1 cellular context compared by ENCODE assay signal in the genomic region with DNA sequence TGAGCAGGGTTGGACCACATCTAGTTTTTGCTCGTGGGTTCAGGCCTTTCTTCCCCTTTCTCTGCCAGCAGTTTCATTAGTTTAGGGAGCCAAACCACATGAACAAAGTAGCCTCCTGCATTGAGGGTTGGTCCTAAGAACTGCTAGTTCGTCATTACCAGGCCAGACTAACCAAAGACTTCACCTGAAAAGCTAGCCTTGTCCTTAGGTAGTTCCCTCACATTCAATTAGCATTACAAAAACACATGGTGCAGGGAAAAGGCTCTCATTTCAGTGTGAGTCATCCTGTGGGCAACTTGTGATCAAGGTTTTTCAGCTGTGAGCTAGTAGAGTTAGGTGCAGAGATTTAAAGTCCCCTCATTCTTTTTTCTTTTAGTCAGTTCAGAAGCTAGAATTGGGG.
TF ChIP-seq lines count a peak whose summit lies in the region.

No MANE protein-coding gene starts in this region.

TF ChIP-seq in endothelial cell of umbilical vein, 7 proteins besides CTCF, POLR2A, EP300 and RAD21:
- no peak for TF ChIP-seq GATA2 (IDR thresholded peaks at IDR 0.05; ENCODE audit: insufficient read depth, insufficient read length, low read depth, low read length)
- peak; percentile 9 for TF ChIP-seq JUN (IDR thresholded peaks at IDR 0.05; ENCODE audit: borderline replicate concordance, insufficient read depth, insufficient read length, low read depth)
- TF ChIP-seq, protein P1, sequence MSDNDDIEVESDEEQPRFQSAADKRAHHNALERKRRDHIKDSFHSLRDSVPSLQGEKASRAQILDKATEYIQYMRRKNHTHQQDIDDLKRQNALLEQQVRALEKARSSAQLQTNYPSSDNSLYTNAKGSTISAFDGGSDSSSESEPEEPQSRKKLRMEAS (IDR thresholded peaks at IDR 0.05; ENCODE audit: insufficient read depth, insufficient read length): no peak
- TF ChIP-seq FOS (IDR thresholded peaks at IDR 0.05; ENCODE audit: borderline replicate concordance, insufficient read depth, low read length): peak; percentile 60
